Comparison of ENCODE assay signal across 8 cellular contexts in genomic region chrX:18886005-18886343, GRCh38.
DNase-seq lines count a peak whose midpoint lies in the region; ATAC-seq and TF ChIP-seq lines count a peak whose summit lies in the region.

No MANE protein-coding gene starts in this region.

- TF ChIP-seq CTCF in GM12864 (IDR thresholded peaks at IDR 0.05; ENCODE audit: low read depth, low read length, missing control alignments) (no peak), retinal pigment epithelial cell (conservative IDR thresholded peaks at IDR 0.05; ENCODE audit: low read depth, low read length) (no peak)

- H3K4me3 ChIP-seq in GM12864 (ENCODE audit: low read depth, low read length), result peak overlapping the region; percentile 54
- H3K4me3 ChIP-seq in retinal pigment epithelial cell (ENCODE audit: low read length), result peak overlapping the region; percentile 31

- ATAC-seq in GM21717 (IDR thresholded peaks at IDR 0.05; ENCODE audit: unreplicated experiment), result peak; percentile 38

- H3K27ac ChIP-seq in epithelial cell of prostate, result peak overlapping the region; percentile 84

- DNase-seq in GM12864 (ENCODE audit: low read depth) (no peak), NCI-H146 (lab: John Stamatoyannopoulos, UW) (peak; percentile 28), epithelial cell of prostate (ENCODE audit: low read depth, low spot score) (no peak), retinal pigment epithelial cell (ENCODE audit: low read depth) (no peak), NCI-H1694 treated with DMSO at 0.1 percent for 48 hours (lab: John Stamatoyannopoulos, UW) (no peak), H4 (ENCODE audit: low spot score) (no peak), NCI-H2196 (lab: John Stamatoyannopoulos, UW; ENCODE audit: unreplicated experiment) (no peak)
